In genomic region chr6:130744601-130745382, GRCh38 we compare ENCODE assay signal across 20 cellular contexts.
"Had no signal": no experiment of that assay in that cellular context is flagged by ENCODE, and none has a peak within 500 bp of the region (broad histone marks: within the 10 kb centered on the region; RNA-seq: fewer than 3 reads in every experiment).

No MANE protein-coding gene starts in this region.

- H3K9me3 Mint-ChIP-seq: nephron progenitor cell had no signal

- H3K27me3 ChIP-seq: cardiac muscle cell, upper lobe of left lung had no signal

- ATAC-seq: left ventricle myocardium superior; stimulated activated naive CD8-positive, alpha-beta T cell treated with anti-CD3 and anti-CD28 coated beads, Interleukin-15, Interleukin-2, amounts not matched to agents 100 U/mL and 50 U/mL, for 24 hours had no signal

- H3K36me3 Mint-ChIP-seq: activated naive CD4-positive, alpha-beta T cell treated with anti-CD3 and anti-CD28 coated beads, Interleukin-2, amount 10 ng/mL, durations not matched to agents 7 days and 5 days had no signal

- H3K4me3 ChIP-seq: cardiac muscle cell, spleen, upper lobe of left lung had no signal

- H3K4me3 Mint-ChIP-seq: activated CD4-positive, alpha-beta memory T cell treated with anti-CD3 and anti-CD28 coated beads, Interleukin-2, amount 10 ng/mL, durations not matched to agents 7 days and 5 days; activated naive CD4-positive, alpha-beta T cell treated with anti-CD3 and anti-CD28 coated beads, Interleukin-2, amount 10 ng/mL, durations not matched to agents 7 days and 5 days; nephron progenitor cell; T-helper 1 cell treated with Interleukin-12 subunit alpha and Interleukin-12 subunit beta and Interleukin-4 antibody, amounts not matched to agents 30 μg/mL and 1 μg/mL, for 36 hours had no signal

- H3K27ac Mint-ChIP-seq: activated CD4-positive, alpha-beta memory T cell treated with anti-CD3 and anti-CD28 coated beads, Interleukin-2, amount 10 ng/mL, durations not matched to agents 7 days and 5 days; activated naive CD4-positive, alpha-beta T cell treated with anti-CD3 and anti-CD28 coated beads, Interleukin-2, amount 10 ng/mL, durations not matched to agents 7 days and 5 days; nephron progenitor cell; T-helper 1 cell treated with Interleukin-12 subunit alpha and Interleukin-12 subunit beta and Interleukin-4 antibody, amounts not matched to agents 30 μg/mL and 1 μg/mL, for 36 hours had no signal

- H3K27ac ChIP-seq: cardiac muscle cell, spleen, upper lobe of left lung had no signal

- DNase-seq: activated CD4-positive, alpha-beta memory T cell treated with anti-CD3 and anti-CD28 coated beads, Interleukin-2, amount 10 ng/mL, durations not matched to agents 7 days and 5 days; activated CD4-positive, alpha-beta T cell treated with anti-CD3 and anti-CD28 coated beads for 48 hours; activated CD4-positive, CD25-positive, alpha-beta regulatory T cell; activated effector memory CD4-positive, alpha-beta T cell treated with anti-CD3 and anti-CD28 coated beads, Interleukin-2, amount 50 U/mL, for 16 hours; activated naive CD4-positive, alpha-beta T cell treated with anti-CD3 and anti-CD28 coated beads, Interleukin-2, amount 10 ng/mL, durations not matched to agents 7 days and 5 days; amygdala; erythroblast; hypothalamus; left ventricle myocardium superior; mammary epithelial cell; nephron progenitor cell; occipital lobe; posterior cingulate gyrus; spleen; stimulated activated CD4-positive, alpha-beta T cell treated with anti-CD3 and anti-CD28 coated beads, Interleukin-4, amount 100 ng/mL, for 1 hour; stimulated activated naive CD8-positive, alpha-beta T cell treated with anti-CD3 and anti-CD28 coated beads, Interleukin-15, Interleukin-2, amounts not matched to agents 100 U/mL and 50 U/mL, for 24 hours; T1000; upper lobe of left lung had no signal

- H3K36me3 ChIP-seq: cardiac muscle cell, spleen, upper lobe of left lung had no signal

- H3K4me1 Mint-ChIP-seq: activated naive CD4-positive, alpha-beta T cell treated with anti-CD3 and anti-CD28 coated beads, Interleukin-2, amount 10 ng/mL, durations not matched to agents 7 days and 5 days had no signal

- H3K4me1 ChIP-seq: spleen, upper lobe of left lung had no signal
